8 cellular contexts compared by ENCODE assay signal in the genomic region with DNA sequence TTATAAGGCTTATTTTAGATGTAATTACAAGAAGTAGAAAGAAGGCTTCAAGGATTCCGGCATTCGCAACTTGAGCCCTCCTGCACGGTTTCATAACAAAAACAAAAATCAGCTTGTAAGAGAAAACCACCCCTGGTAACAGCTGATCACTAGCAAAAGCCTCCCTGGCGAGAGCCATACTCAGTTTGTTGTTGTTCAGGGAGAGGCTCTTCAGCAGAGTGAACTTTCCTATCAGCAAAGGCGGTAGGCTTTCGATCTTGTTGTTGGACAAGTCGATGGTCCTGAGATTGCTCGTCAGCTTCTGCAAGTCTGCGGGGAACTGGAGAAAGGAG. TPM values are rescaled to one million over a fixed set of nuclear protein-coding genes. Genes with fewer than 3 reads are reported as not detected.
DNase-seq lines count a peak whose midpoint lies in the region; ATAC-seq and TF ChIP-seq lines count a peak whose summit lies in the region.

No MANE protein-coding gene starts in this region.

- intact Hi-C loops in ascending aorta (cut with DNase I), result loop anchor here (2.0 to 10.0 kb wide), 4 partner anchors 27 to 273 kb away; a partner anchor contains a TSS

- ATAC-seq in HG03442 (IDR thresholded peaks at IDR 0.05; ENCODE audit: unreplicated experiment) (peak; percentile 12), HG03457 (IDR thresholded peaks at IDR 0.05; ENCODE audit: unreplicated experiment) (no peak)
- ATAC-seq in stimulated activated memory B cell treated with anti-CD40 and anti-IgM and Interleukin-4, amounts not matched to agents 10 μg/mL and 1 μg/mL and 100 μg/mL, for 72 hours, result peak; percentile 21

- H3K4me3 ChIP-seq in GM12864 (ENCODE audit: low read depth, low read length), result peak overlapping the region; percentile 90
- H3K4me3 ChIP-seq in ascending aorta, result peak overlapping the region; percentile 81 to 92
- H3K4me3 ChIP-seq in iPS-18a (ENCODE audit: low read length), result peak overlapping the region; percentile 82

- H3K27me3 ChIP-seq in ascending aorta (no peaks in the 10 kb centered on the region), iPS-18a (ENCODE audit: control insufficient read depth, insufficient read depth, low read length) (no peaks in the 10 kb centered on the region)

- H3K9me3 ChIP-seq in ascending aorta, result no peaks in the 10 kb centered on the region
- no peaks in the 10 kb centered on the region for H3K9me3 ChIP-seq in iPS-18a (ENCODE audit: control insufficient read depth, low read depth, low read length)

- H3K27ac Mint-ChIP-seq in stimulated activated memory B cell treated with anti-CD40 and anti-IgM and Interleukin-4, amounts not matched to agents 10 μg/mL and 1 μg/mL and 100 μg/mL, for 72 hours, result peak overlapping the region; percentile 92

- H3K36me3 Mint-ChIP-seq in stimulated activated memory B cell treated with anti-CD40 and anti-IgM and Interleukin-4, amounts not matched to agents 10 μg/mL and 1 μg/mL and 100 μg/mL, for 72 hours, result peaks cover 7% of the 10 kb centered on the region

- H3K4me1 Mint-ChIP-seq in stimulated activated memory B cell treated with anti-CD40 and anti-IgM and Interleukin-4, amounts not matched to agents 10 μg/mL and 1 μg/mL and 100 μg/mL, for 72 hours, result peaks cover 48% of the 10 kb centered on the region

- H3K4me3 Mint-ChIP-seq in stimulated activated memory B cell treated with anti-CD40 and anti-IgM and Interleukin-4, amounts not matched to agents 10 μg/mL and 1 μg/mL and 100 μg/mL, for 72 hours, result peak overlapping the region; percentile 89

- peaks cover 0 to 22% of the 10 kb centered on the region in 2 donors for H3K4me1 ChIP-seq in ascending aorta
- peaks cover 8% of the 10 kb centered on the region for H3K4me1 ChIP-seq in iPS-18a (ENCODE audit: control insufficient read depth, low read depth, low read length)

- peak overlapping the region; percentile 92 to 94 for H3K27ac ChIP-seq in ascending aorta
- H3K27ac ChIP-seq in iPS-18a (ENCODE audit: low read length), result no peak overlapping the region

- H3K9me3 Mint-ChIP-seq in stimulated activated memory B cell treated with anti-CD40 and anti-IgM and Interleukin-4, amounts not matched to agents 10 μg/mL and 1 μg/mL and 100 μg/mL, for 72 hours, result no peaks in the 10 kb centered on the region

- TF ChIP-seq CTCF in GM12864 (IDR thresholded peaks at IDR 0.05; ENCODE audit: low read depth, low read length, missing control alignments) (no peak), ascending aorta (IDR thresholded peaks at IDR 0.05) (no peak)

- H3K36me3 ChIP-seq in ascending aorta (peaks cover 10 to 22% of the 10 kb centered on the region in 2 donors), iPS-18a (ENCODE audit: control insufficient read depth, low read depth, low read length) (peaks cover 10% of the 10 kb centered on the region)

- DNase-seq in GM12864 (ENCODE audit: low read depth) (no peak), ascending aorta (ENCODE audit: low spot score in 2 of 2) (no peak), OCI-M1 (lab: John Stamatoyannopoulos, UW) (no peak)
- no peak for DNase-seq in activated CD4-positive, CD25-positive, alpha-beta regulatory T cell (lab: John Stamatoyannopoulos, UW)

- H3K9ac ChIP-seq in iPS-18a (ENCODE audit: low read length), result peak overlapping the region; percentile 78

- H3K27me3 Mint-ChIP-seq in stimulated activated memory B cell treated with anti-CD40 and anti-IgM and Interleukin-4, amounts not matched to agents 10 μg/mL and 1 μg/mL and 100 μg/mL, for 72 hours, result no peaks in the 10 kb centered on the region

RNA-seq across cellular contexts. Expression of a gene that starts 0.7 kb away (rescaled TPM):
- 1.6 TPM for total RNA-seq in ascending aorta

RNA-seq across cellular contexts. Expression of a gene that starts 0.7 kb away (rescaled TPM):
- total RNA-seq in ascending aorta, result 92.6 TPM

RNA-seq across cellular contexts. Expression of a gene that starts 27.5 kb away (rescaled TPM):
- 62.7 TPM for total RNA-seq in ascending aorta

RNA-seq across cellular contexts. Expression of a gene that starts 52.5 kb away (rescaled TPM):
- 31.8 TPM for total RNA-seq in ascending aorta

RNA-seq across cellular contexts. Expression of a gene that starts 57.0 kb away (rescaled TPM):
- total RNA-seq in ascending aorta, result 45.7 TPM
